In genomic region chr2:27407798-27408491, GRCh38 we compare ENCODE assay signal across 6 cellular contexts. TPM values are rescaled to one million over a fixed set of nuclear protein-coding genes. Genes with fewer than 3 reads are reported as not detected.
A peak's percentile ranks its signal among the peaks of the same experiment; 100 is the strongest.
DNase-seq lines count a peak whose midpoint lies in the region; ATAC-seq and TF ChIP-seq lines count a peak whose summit lies in the region.

No MANE protein-coding gene starts in this region.

- intact Hi-C loops in CD14-positive monocyte (cut with micrococcal nuclease) = loop anchor here (5.0 kb wide), 1 partner anchor 36 kb away; the partner anchor contains the start of genes EIF2B4 (in 2 of the 2) and SNX17 (in 2 of the 2)

- peaks cover 2 to 6% (median 3%) of the 10 kb centered on the region in 3 donors for H3K27me3 Mint-ChIP-seq in CD14-positive monocyte (ENCODE audit: low read depth in 3 of 3)
- H3K27me3 Mint-ChIP-seq in WTC11 (ENCODE audit: low read depth) = peaks cover 13% of the 10 kb centered on the region

- CTCF ChIA-PET in WTC11 (lab: Charles Lee) = interaction anchor here (0.6 to 3.9 kb wide), 6 partner anchors 9 to 275 kb away, joined by 3 to 52 read pairs (median 4); partner anchors contain the start of gene NRBP1

- H3K36me3 Mint-ChIP-seq in CD14-positive monocyte (peaks cover 6 to 22% of the 10 kb centered on the region in 2 donors), WTC11 (peaks cover 13% of the 10 kb centered on the region)

- POLR2A ChIA-PET in WTC11 (lab: Charles Lee) = interaction anchor here (0.6 to 1.5 kb wide), 4 partner anchors 23 to 390 kb away, joined by 3 to 5 read pairs (median 3); partner anchors contain the start of genes CCDC121 and GPN1

- TF ChIP-seq CTCF in CD14-positive monocyte (IDR thresholded peaks at IDR 0.05) (peak; percentile 46), WTC11 (IDR thresholded peaks at IDR 0.05) (peak; percentile 64)

- H3K4me1 Mint-ChIP-seq in CD14-positive monocyte (peaks cover 29% of the 10 kb centered on the region), WTC11 (peaks cover 18% of the 10 kb centered on the region)

- H3K27ac Mint-ChIP-seq in CD14-positive monocyte = peak overlapping the region; percentile 62 to 89 (median 77)
- H3K27ac Mint-ChIP-seq in WTC11 = peak overlapping the region; percentile 97

- peak; percentile 61 for TF ChIP-seq RAD21 in Ishikawa (IDR thresholded peaks at IDR 0.05; ENCODE audit: low read depth)

- TF ChIP-seq EP300 in Ishikawa (IDR thresholded peaks at IDR 0.05; ENCODE audit: borderline replicate concordance) = no peak

- DNase-seq in CD14-positive monocyte (ENCODE audit: low spot score) (no peak), WTC11 (ENCODE audit: low spot score) (peak; percentile 51), kidney glomerular epithelial cell (lab: John Stamatoyannopoulos, UW) (peak; percentile 31), GDM1 (lab: John Stamatoyannopoulos, UW) (no peak)

- H3K9me3 Mint-ChIP-seq in CD14-positive monocyte (no peaks in the 10 kb centered on the region), WTC11 (peaks cover 8% of the 10 kb centered on the region)

- H3K4me3 Mint-ChIP-seq in CD14-positive monocyte (peak overlapping the region; percentile 78 to 89), WTC11 (peak overlapping the region; percentile 84)

- ATAC-seq in WTC11 (peak; percentile 55), HG02870 (IDR thresholded peaks at IDR 0.05; ENCODE audit: unreplicated experiment) (no peak)

TF ChIP-seq in Ishikawa, 13 proteins besides CTCF, POLR2A, EP300 and RAD21:
- no peak for TF ChIP-seq CREB1 (IDR thresholded peaks at IDR 0.05; ENCODE audit: low read depth)
- TF ChIP-seq TCF12 (IDR thresholded peaks at IDR 0.05; ENCODE audit: low read depth) = no peak
- TF ChIP-seq TAF1 (IDR thresholded peaks at IDR 0.05; ENCODE audit: low read depth) = no peak
- TF ChIP-seq TEAD4 (IDR thresholded peaks at IDR 0.05) = no peak
- no peak for TF ChIP-seq NFIC (IDR thresholded peaks at IDR 0.05)
- no peak for TF ChIP-seq EGR1 (IDR thresholded peaks at IDR 0.05)
- TF ChIP-seq FOXM1 (IDR thresholded peaks at IDR 0.05; ENCODE audit: borderline replicate concordance, low read depth) = no peak
- no peak for TF ChIP-seq USF1 (IDR thresholded peaks at IDR 0.05)
- TF ChIP-seq ZBTB7A (IDR thresholded peaks at IDR 0.05; ENCODE audit: low read depth) = no peak
- no peak for TF ChIP-seq REST (IDR thresholded peaks at IDR 0.05; ENCODE audit: low read depth)
- no peak for TF ChIP-seq YY1 (IDR thresholded peaks at IDR 0.05; ENCODE audit: low read depth)
- TF ChIP-seq CEBPB (IDR thresholded peaks at IDR 0.05) = no peak
- no peak for TF ChIP-seq MAX (IDR thresholded peaks at IDR 0.05)

TF ChIP-seq in WTC11, 78 proteins besides CTCF, POLR2A, EP300 and RAD21:
- no peak for TF ChIP-seq ZSCAN18 (CRISPR knock-in tag; IDR thresholded peaks at IDR 0.05)
- no peak for TF ChIP-seq NR2C2 (CRISPR knock-in tag; IDR thresholded peaks at IDR 0.05)
- no peak for TF ChIP-seq HMGA2 (CRISPR knock-in tag; IDR thresholded peaks at IDR 0.05)
- TF ChIP-seq NR1H2 (CRISPR knock-in tag; IDR thresholded peaks at IDR 0.05) = no peak
- no peak for TF ChIP-seq ZNF425 (CRISPR knock-in tag; conservative IDR thresholded peaks at IDR 0.05)
- TF ChIP-seq ZBTB43 (CRISPR knock-in tag; IDR thresholded peaks at IDR 0.05) = no peak

RNA-seq across cellular contexts. Expression of gene PPM1G, which starts 1.4 kb away (rescaled TPM):
- polyA plus RNA-seq in CD14-positive monocyte = 10 to 100 TPM; 47.3 to 54.3 TPM
- 140 to 193 TPM (median 147 TPM) in 3 replicates for total RNA-seq in WTC11 (2021)

RNA-seq across cellular contexts. Expression of gene NRBP1, which starts 20.5 kb away (rescaled TPM):
- polyA plus RNA-seq in CD14-positive monocyte = 100 to 1,000 TPM in 1 of 2 donors, 10 to 100 TPM in 1; 95.6 to 102 TPM
- 108 to 110 TPM (median 108 TPM) in 3 replicates for total RNA-seq in WTC11 (2021)

RNA-seq across cellular contexts. Expression of gene ZNF513, which starts 27.4 kb away (rescaled TPM):
- polyA plus RNA-seq in CD14-positive monocyte = 1 to 10 TPM; 2.4 to 2.6 TPM
- 23.6 to 27.4 TPM (median 24.5 TPM) in 3 replicates for total RNA-seq in WTC11 (2021)

RNA-seq across cellular contexts. Expression of gene KRTCAP3, which starts 34.2 kb away (rescaled TPM):
- polyA plus RNA-seq in CD14-positive monocyte = not detected
- total RNA-seq in WTC11 (2021) = 41.9 to 50.0 TPM (median 49.2 TPM) in 3 replicates

RNA-seq across cellular contexts. Expression of gene SNX17, which starts 37.5 kb away (rescaled TPM):
- 100 to 1,000 TPM; 291 to 338 TPM for polyA plus RNA-seq in CD14-positive monocyte
- total RNA-seq in WTC11 (2021) = 72.5 to 75.3 TPM (median 74.7 TPM) in 3 replicates

Comparison
In these comparisons a context has a peak if more than half of its experiments do, and no peak if none do; other contexts are left out.
1. DNase-seq: peak in WTC11 (single experiment) and kidney glomerular epithelial cell (single experiment); none in CD14-positive monocyte (single experiment) and GDM1 (single experiment).